8 cellular contexts compared by ENCODE assay signal in genomic region chr6:26054937-26055669, GRCh38.
DNase-seq lines count a peak whose midpoint lies in the region; ATAC-seq lines count a peak whose summit lies in the region.

No MANE protein-coding gene starts in this region.

- peak; percentile 53 for ATAC-seq in GM19023 (IDR thresholded peaks at IDR 0.05; ENCODE audit: unreplicated experiment)
- ATAC-seq in HG03280 (IDR thresholded peaks at IDR 0.05; ENCODE audit: unreplicated experiment), result peak; percentile 51

- no peaks in the 10 kb centered on the region for H3K27me3 ChIP-seq in layer of hippocampus (ENCODE audit: control insufficient read depth, insufficient read depth, low read length)

- DNase-seq in AG20443 (ENCODE audit: low spot score), result peak; percentile 88
- peak; percentile 91 for DNase-seq in NCI-H446 treated with DMSO at 0.1 percent for 48 hours (lab: John Stamatoyannopoulos, UW)
- DNase-seq in activated CD4-positive, alpha-beta T cell treated with anti-CD3 and anti-CD28 coated beads for 1 hour, result peak; percentile 61
- peak; percentile 50 to 61 for DNase-seq in stimulated activated CD4-positive, alpha-beta T cell treated with anti-CD3 and anti-CD28 coated beads, Interleukin-1b, Interleukin-23, amount 100 ng/mL, for 4 hours (ENCODE audit: low read depth in 2 of 2)

- H3K27ac ChIP-seq in cingulate gyrus (ENCODE audit: low read depth, low read length) (peak overlapping the region; percentile 88), layer of hippocampus (ENCODE audit: low read depth, low read length) (peak overlapping the region; percentile 85)

Comparison
In these comparisons a context has a peak if more than half of its experiments do, and no peak if none do; other contexts are left out.
1. Peak in every context shown above with its lines: DNase-seq, ATAC-seq and H3K27ac ChIP-seq.